Comparison of ENCODE assay signal across 8 cellular contexts in the genomic region with DNA sequence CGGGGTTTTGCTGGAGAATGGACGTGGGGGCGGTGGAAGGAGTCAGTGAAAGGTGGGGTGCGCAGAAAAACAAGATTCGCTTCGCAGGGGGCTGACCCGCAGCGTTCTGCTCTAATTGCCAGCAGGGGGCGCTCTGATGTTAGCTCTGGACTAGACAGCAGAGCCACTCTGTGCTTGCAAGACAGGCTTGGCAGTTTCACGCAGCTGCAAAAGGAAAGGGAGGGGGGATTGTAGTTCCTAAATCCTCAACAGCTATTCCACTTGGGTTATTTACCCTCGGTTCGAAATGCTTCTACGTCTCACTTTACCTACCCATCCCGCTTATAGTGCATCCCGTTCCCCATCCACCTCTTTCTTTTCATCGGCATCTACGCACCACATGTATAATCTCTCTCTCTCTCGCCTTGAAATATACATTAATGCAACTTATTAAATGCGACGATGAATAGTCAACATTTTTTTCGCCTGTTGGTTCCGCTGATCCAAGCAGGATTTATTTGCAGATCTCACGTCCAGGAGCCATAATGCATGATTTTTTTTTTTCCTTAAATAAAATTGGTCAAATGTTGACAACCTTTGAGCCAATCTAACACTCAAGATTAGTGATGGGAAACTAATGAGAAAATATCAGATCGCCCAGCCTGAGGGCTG.
A peak's percentile ranks its signal among the peaks of the same experiment; 100 is the strongest.
DNase-seq lines count a peak whose midpoint lies in the region; ATAC-seq, FAIRE-seq and TF ChIP-seq lines count a peak whose summit lies in the region.

No MANE protein-coding gene starts in this region.

- TF ChIP-seq CTCF in A549 (IDR thresholded peaks at IDR 0.05) (peak; percentile 69), cardiac fibroblast (IDR thresholded peaks at IDR 0.05; ENCODE audit: low read depth, low read length) (peak; percentile 87)

- peak overlapping the region; percentile 66 for H3K4me2 ChIP-seq in A549

- no peaks in the 10 kb centered on the region for H3K9me3 ChIP-seq in A549

- no peaks in the 10 kb centered on the region for H3K4me1 ChIP-seq in A549

- TF ChIP-seq RAD21 in A549 (conservative IDR thresholded peaks at IDR 0.05 in 1 of 2, IDR thresholded peaks at IDR 0.05 in 1 of 2), result peak; percentile 82 to 86

- ATAC-seq in A549 (peak; percentile 94 to 98), GM18519 (IDR thresholded peaks at IDR 0.05; ENCODE audit: low FRiP score, unreplicated experiment) (peak; percentile 83), HG03039 (IDR thresholded peaks at IDR 0.05; ENCODE audit: unreplicated experiment) (peak; percentile 61)

- no peak overlapping the region for H3K27ac ChIP-seq in A549

- WGBS in A549 (ENCODE audit: missing lambda C conversion rate), result 20% methylated on average over 24 of the region's 24 CpGs

- DNase-seq in A549 (ENCODE audit: low read depth in 1 of 2, low spot score in 1 of 2) (peak; percentile 72 to 79), NCI-H2107 treated with DMSO at 0.1 percent for 48 hours (lab: John Stamatoyannopoulos, UW; ENCODE audit: unreplicated experiment) (peak; percentile 15), cardiac fibroblast (ENCODE audit: low read depth in 2 of 2) (peak; percentile 91 to 95)
- peak; percentile 54 for DNase-seq in stimulated activated CD4-positive, alpha-beta T cell treated with anti-CD3 and anti-CD28 coated beads, Interleukin-12 subunit alpha, Interleukin-12 subunit beta, amount 100 ng/mL, for 4 hours

- no peak for TF ChIP-seq EP300 in A549 (IDR thresholded peaks at IDR 0.05)

- CTCF ChIA-PET in A549 (lab: Yijun Ruan, JAX), result interaction anchor here (0.5 to 3.0 kb wide), 24 partner anchors 9 to 1008 kb away, joined by 3 to 17 read pairs (median 3); no protein-coding TSS in a partner anchor

- FAIRE-seq in A549 (lab: Jason Lieb, UNC) (no peak), TTC549 (lab: Jason Lieb, UNC) (peak; percentile 26), islet of Langerhans (lab: Jason Lieb, UNC) (peak; percentile 65)

- no peak for TF ChIP-seq POLR2A in A549 (IDR thresholded peaks at IDR 0.05; ENCODE audit: low read length)

- POLR2A ChIA-PET in A549 (lab: Yijun Ruan, JAX), result no interaction called here

- H3K4me3 ChIP-seq in A549, result 0 out of 3 replicates have a peak overlapping the region, but pooled peaks have one; percentile 11
- H3K4me3 ChIP-seq in cardiac fibroblast (replicated peaks in 1 of 2; ENCODE audit: low read depth in 2 of 2, low read length in 2 of 2), result peak overlapping the region; percentile 16 to 29

TF ChIP-seq in A549, 52 proteins besides CTCF, POLR2A, EP300 and RAD21:
- TF ChIP-seq FOXS1 (CRISPR knock-in tag; IDR thresholded peaks at IDR 0.05) (no peak), SMC3 (IDR thresholded peaks at IDR 0.05) (peak; percentile 82), ESRRA (IDR thresholded peaks at IDR 0.05; ENCODE audit: borderline replicate concordance, low read length) (no peak), NFE2L2 (conservative IDR thresholded peaks at IDR 0.05; ENCODE audit: low read length) (no peak)
- TF ChIP-seq, protein P1, sequence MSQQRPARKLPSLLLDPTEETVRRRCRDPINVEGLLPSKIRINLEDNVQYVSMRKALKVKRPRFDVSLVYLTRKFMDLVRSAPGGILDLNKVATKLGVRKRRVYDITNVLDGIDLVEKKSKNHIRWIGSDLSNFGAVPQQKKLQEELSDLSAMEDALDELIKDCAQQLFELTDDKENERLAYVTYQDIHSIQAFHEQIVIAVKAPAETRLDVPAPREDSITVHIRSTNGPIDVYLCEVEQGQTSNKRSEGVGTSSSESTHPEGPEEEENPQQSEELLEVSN (IDR thresholded peaks at IDR 0.05; ENCODE audit: borderline replicate concordance, low read depth), result no peak

Comparison
In these comparisons a context has a peak if more than half of its experiments do, and no peak if none do; other contexts are left out.
1. DNase-seq: peak in every context shown above with its lines; median percentile 93 in cardiac fibroblast; 76 in A549; 54 in stimulated activated CD4-positive, alpha-beta T cell treated with anti-CD3 and anti-CD28 coated beads, Interleukin-12 subunit alpha, Interleukin-12 subunit beta, amount 100 ng/mL, for 4 hours; 15 in NCI-H2107 treated with DMSO at 0.1 percent for 48 hours.